In genomic region chr2:144668493-144669110, GRCh38 we compare ENCODE assay signal across 21 cellular contexts.
"Had no signal": no experiment of that assay in that cellular context is flagged by ENCODE, and none has a peak within 500 bp of the region (broad histone marks: within the 10 kb centered on the region; RNA-seq: fewer than 3 reads in every experiment).

No MANE protein-coding gene starts in this region.

- DNase-seq: activated B cell treated with CpG ODN at 0.5 μM for 24 hours; activated CD4-positive, alpha-beta T cell treated with anti-CD3 and anti-CD28 coated beads for 1 hour; activated CD4-positive, alpha-beta T cell treated with anti-CD3 and anti-CD28 coated beads, Interleukin-2, amount 10 ng/mL, durations not matched to agents 24 days and 14 days; activated CD4-positive, alpha-beta T cell treated with anti-CD3 and anti-CD28 coated beads, Interleukin-2, amount 50 U/mL, for 48 hours; activated CD8-positive, alpha-beta memory T cell treated with anti-CD3 and anti-CD28 coated beads for 24 hours; activated effector memory CD4-positive, alpha-beta T cell treated with anti-CD3 and anti-CD28 coated beads, Interleukin-2, amount 50 U/mL, for 16 hours; activated naive CD4-positive, alpha-beta T cell treated with anti-CD3 and anti-CD28 coated beads for 36 hours; activated T-cell treated with anti-CD3 and anti-CD28 coated beads, Interleukin-2, amount 50 U/mL, for 4 hours; brain microvascular endothelial cell; MM.1S; NCI-H1105; NCI-H1436 treated with DMSO at 0.1 percent for 48 hours; NCI-H187; NCI-H2081; NCI-H446; NCI-H524; PC-9; SHP77 treated with DMSO at 0.1 percent for 48 hours; T-helper 17 cell; T-helper 9 cell had no signal

- H3K9me3 Mint-ChIP-seq: activated B cell treated with CpG ODN at 0.5 μM for 24 hours; activated CD4-positive, alpha-beta T cell treated with anti-CD3 and anti-CD28 coated beads, Interleukin-2, amount 10 ng/mL, durations not matched to agents 24 days and 14 days; activated naive CD4-positive, alpha-beta T cell treated with anti-CD3 and anti-CD28 coated beads for 36 hours; activated T-cell treated with anti-CD3 and anti-CD28 coated beads, Interleukin-2, amount 50 U/mL, for 4 hours had no signal

- H3K27ac Mint-ChIP-seq: activated B cell treated with CpG ODN at 0.5 μM for 24 hours; activated CD4-positive, alpha-beta T cell treated with anti-CD3 and anti-CD28 coated beads, Interleukin-2, amount 10 ng/mL, durations not matched to agents 24 days and 14 days; activated naive CD4-positive, alpha-beta T cell treated with anti-CD3 and anti-CD28 coated beads for 36 hours; activated naive CD8-positive, alpha-beta T cell; T-helper 17 cell had no signal

- H3K4me3 Mint-ChIP-seq: activated B cell treated with CpG ODN at 0.5 μM for 24 hours; activated CD4-positive, alpha-beta T cell treated with anti-CD3 and anti-CD28 coated beads, Interleukin-2, amount 10 ng/mL, durations not matched to agents 24 days and 14 days; activated naive CD4-positive, alpha-beta T cell treated with anti-CD3 and anti-CD28 coated beads for 36 hours; activated naive CD8-positive, alpha-beta T cell; activated T-cell treated with anti-CD3 and anti-CD28 coated beads, Interleukin-2, amount 50 U/mL, for 4 hours; T-helper 17 cell had no signal

- H3K36me3 Mint-ChIP-seq: activated naive CD8-positive, alpha-beta T cell had no signal

- H3K27me3 Mint-ChIP-seq: activated B cell treated with CpG ODN at 0.5 μM for 24 hours had no signal

- ATAC-seq: activated T-cell treated with anti-CD3 and anti-CD28 coated beads, Interleukin-2, amount 50 U/mL, for 4 hours; T-helper 17 cell had no signal
